In genomic region chr11:116427337-116427902, GRCh38 we compare ENCODE assay signal across 12 cellular contexts.
"Had no signal": no experiment of that assay in that cellular context is flagged by ENCODE, and none has a peak within 500 bp of the region (broad histone marks: within the 10 kb centered on the region; RNA-seq: fewer than 3 reads in every experiment).

No MANE protein-coding gene starts in this region.

- H3K27me3 ChIP-seq: breast epithelium, pancreas had no signal

- H3K4me1 ChIP-seq: breast epithelium, pancreas, tibial artery had no signal

- H3K4me3 ChIP-seq: breast epithelium, lung, pancreas, tibial artery had no signal

- DNase-seq: activated CD4-positive, alpha-beta memory T cell treated with anti-CD3 and anti-CD28 coated beads, Interleukin-2, amount 10 ng/mL, durations not matched to agents 7 days and 5 days; activated CD4-positive, alpha-beta T cell treated with anti-CD3 and anti-CD28 coated beads for 36 hours; activated gamma-delta T cell; activated T-cell treated with anti-CD3 and anti-CD28 coated beads, Interleukin-2, amount 50 U/mL, for 48 hours; kidney glomerular epithelial cell; pancreas; T-helper 9 cell; tibial artery had no signal

- H3K27ac ChIP-seq: breast epithelium, pancreas, tibial artery had no signal

- H3K36me3 ChIP-seq: breast epithelium, pancreas, tibial artery had no signal

- H3K9me3 ChIP-seq: breast epithelium, pancreas, tibial artery had no signal

- ATAC-seq: activated CD4-positive, alpha-beta T cell treated with anti-CD3 and anti-CD28 coated beads for 36 hours; esophagus mucosa; stimulated activated effector memory CD8-positive, alpha-beta T cell treated with anti-CD3 and anti-CD28 coated beads, Interleukin-12 subunit alpha, Interleukin-12 subunit beta, amount 100 ng/mL, for 72 hours had no signal
